Comparison of ENCODE assay signal across 12 cellular contexts in the genomic region with DNA sequence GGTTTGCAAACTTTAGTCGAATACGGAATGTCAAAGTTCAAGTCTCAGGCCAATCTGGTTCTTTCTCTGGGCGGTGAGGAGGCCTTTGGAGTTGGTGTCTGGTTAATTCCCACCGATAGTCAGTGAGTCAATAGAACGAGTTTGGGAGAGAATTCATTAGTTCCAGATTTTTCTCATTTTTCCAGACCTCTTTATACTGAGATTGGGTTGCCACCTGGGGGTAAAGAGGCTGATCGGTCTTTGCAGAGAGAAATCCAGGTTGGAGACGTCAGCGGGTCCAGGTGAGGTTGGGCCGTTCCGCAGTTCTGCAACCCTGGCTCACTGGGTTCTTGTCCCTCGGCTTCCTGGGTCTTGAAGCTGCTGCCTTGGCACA. TPM values are rescaled to one million over a fixed set of nuclear protein-coding genes. Genes with fewer than 3 reads are reported as not detected.
DNase-seq lines count a peak whose midpoint lies in the region; ATAC-seq and TF ChIP-seq lines count a peak whose summit lies in the region.
"Had no signal": no experiment of that assay in that cellular context is flagged by ENCODE, and none has a peak within 500 bp of the region (broad histone marks: within the 10 kb centered on the region; RNA-seq: fewer than 3 reads in every experiment).

No MANE protein-coding gene starts in this region.

- peaks cover 24 to 53% of the 10 kb centered on the region in 2 donors for H3K4me1 Mint-ChIP-seq in immature natural killer cell

- peaks cover 36 to 41% of the 10 kb centered on the region in 2 donors for H3K4me1 ChIP-seq in gastrocnemius medialis

- no peaks in the 10 kb centered on the region for H3K9me3 Mint-ChIP-seq in immature natural killer cell
- H3K9me3 Mint-ChIP-seq: activated B cell treated with CpG ODN at 0.5 μM for 24 hours had no signal

- peak overlapping the region in 1 of 4 donors; percentile 86 for H3K4me3 ChIP-seq in gastrocnemius medialis

- no peaks in the 10 kb centered on the region for H3K9me3 ChIP-seq in gastrocnemius medialis

- H3K27ac ChIP-seq in VCaP (peak overlapping the region; percentile 26), gastrocnemius medialis (peak overlapping the region in 3 of 4 donors; percentile 38 to 83 (median 78))

- no peak for ATAC-seq in gastrocnemius medialis
- ATAC-seq in GM21381 (IDR thresholded peaks at IDR 0.05; ENCODE audit: unreplicated experiment), result no peak
- ATAC-seq in GM19351 (IDR thresholded peaks at IDR 0.05; ENCODE audit: unreplicated experiment), result no peak
- ATAC-seq: left colon had no signal

- H3K27me3 Mint-ChIP-seq in immature natural killer cell (ENCODE audit: low read depth in 3 of 3), result peaks cover 0 to 6% (median 4%) of the 10 kb centered on the region in 3 donors
- H3K27me3 Mint-ChIP-seq: activated B cell treated with CpG ODN at 0.5 μM for 24 hours had no signal

- TF ChIP-seq CTCF in VCaP (conservative IDR thresholded peaks at IDR 0.05) (no peak), gastrocnemius medialis (IDR thresholded peaks at IDR 0.05 in 4 of 5, conservative IDR thresholded peaks at IDR 0.05 in 1 of 5) (no peak)

- H3K36me3 ChIP-seq in gastrocnemius medialis, result no peaks in the 10 kb centered on the region

- no peak overlapping the region for H3K27ac Mint-ChIP-seq in immature natural killer cell
- H3K27ac Mint-ChIP-seq: activated B cell treated with CpG ODN at 0.5 μM for 24 hours had no signal

- peak; percentile 53 for DNase-seq in G401 (ENCODE audit: low spot score)
- no peak for DNase-seq in immature natural killer cell
- DNase-seq in gastrocnemius medialis, result no peak
- no peak for DNase-seq in DMS53 (lab: John Stamatoyannopoulos, UW)
- DNase-seq in DMS 273 treated with DMSO at 0.1 percent for 48 hours (lab: John Stamatoyannopoulos, UW), result no peak
- DNase-seq: activated B cell treated with CpG ODN at 0.5 μM for 24 hours, activated gamma-delta T cell treated with Interleukin-2 at 50 U/mL for 16 hours, left colon, NCI-H1105 treated with DMSO at 0.1 percent for 48 hours had no signal

- in situ Hi-C loops in G401 (cut with HindIII; ENCODE audit: low sequenced_read_pairs), result no loop called here
- in situ Hi-C loops in gastrocnemius medialis (cut with MboI; ENCODE audit: low sequenced_read_pairs in 4 of 4), result loop anchor here in 2 of 4 donors (25.0 kb wide), 2 partner anchors 131 to 419 kb away; no protein-coding TSS in a partner anchor

- no peak for TF ChIP-seq POLR2A in gastrocnemius medialis (IDR thresholded peaks at IDR 0.05)

- peak overlapping the region; percentile 6 to 83 (median 46) for H3K4me3 Mint-ChIP-seq in immature natural killer cell

- intact Hi-C loops in gastrocnemius medialis (cut with DNase I; ENCODE audit: low total_unique reads), result loop anchor here (1.0 to 5.0 kb wide), 3 partner anchors 38 to 169 kb away; no protein-coding TSS in a partner anchor

- H3K36me3 Mint-ChIP-seq in immature natural killer cell, result no peaks in the 10 kb centered on the region

- H3K27me3 ChIP-seq in gastrocnemius medialis, result no peaks in the 10 kb centered on the region

RNA-seq across cellular contexts. Expression of a gene that starts 1.3 kb away (rescaled TPM):
- 18.0 and 23.2 TPM in 2 replicates for total RNA-seq in G401 (2014; rRNA removed; shearing (Covaris generic))
- polyA plus RNA-seq in immature natural killer cell, result 10 to 100 TPM in 2 of 3 donors, 1 to 10 TPM in 1; 3.1 to 25.9 (median 12.5) TPM
- total RNA-seq in gastrocnemius medialis, result 10 to 100 TPM; 44.1 to 57.9 (median 54.9) TPM
